In the genomic region with DNA sequence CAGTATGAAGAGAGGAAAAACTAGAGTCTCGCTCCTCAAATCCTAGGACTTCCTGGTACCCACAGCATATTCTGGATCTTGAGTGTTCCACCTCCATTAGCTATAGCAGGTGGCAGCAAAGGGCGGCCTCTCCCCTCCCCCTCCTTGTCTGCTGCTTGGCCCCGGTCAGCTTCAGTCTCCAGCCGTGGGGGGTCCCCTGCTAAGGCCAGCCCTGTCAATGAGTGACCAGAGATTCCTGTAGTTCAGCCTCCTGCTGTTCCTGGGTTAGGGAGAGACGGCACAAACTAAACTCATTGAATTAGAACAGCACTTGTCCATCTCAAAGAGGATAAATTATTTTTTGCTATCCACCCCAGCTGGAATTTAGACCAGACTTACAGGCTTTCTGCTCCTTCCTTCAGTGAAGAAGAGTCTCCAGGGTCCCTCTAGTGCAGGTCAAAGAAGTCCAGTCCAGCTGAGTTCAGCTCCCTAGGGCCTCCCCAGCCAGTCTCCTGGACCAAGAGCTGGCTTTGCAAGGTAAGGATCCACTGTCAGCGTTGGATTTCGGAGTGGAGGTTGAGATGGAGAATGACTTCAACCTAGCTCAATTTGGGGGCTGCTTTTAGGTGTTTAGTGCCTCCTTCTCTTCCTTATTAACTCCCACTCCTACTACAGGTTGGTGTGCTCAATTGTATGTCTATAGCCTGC, we compare ENCODE assay signal across 1 cellular context.
TF ChIP-seq lines count a peak whose summit lies in the region.

No MANE protein-coding gene starts in this region.

TF ChIP-seq in HepG2, 621 proteins besides CTCF, POLR2A, EP300 and RAD21 (continues in another document):
- no peak for TF ChIP-seq ZNF260 (CRISPR knock-in tag; IDR thresholded peaks at IDR 0.05; ENCODE audit: borderline replicate concordance, low read depth)
- no peak for TF ChIP-seq SAP130 (CRISPR knock-in tag; IDR thresholded peaks at IDR 0.05; ENCODE audit: low read depth)
- TF ChIP-seq, protein P1, sequence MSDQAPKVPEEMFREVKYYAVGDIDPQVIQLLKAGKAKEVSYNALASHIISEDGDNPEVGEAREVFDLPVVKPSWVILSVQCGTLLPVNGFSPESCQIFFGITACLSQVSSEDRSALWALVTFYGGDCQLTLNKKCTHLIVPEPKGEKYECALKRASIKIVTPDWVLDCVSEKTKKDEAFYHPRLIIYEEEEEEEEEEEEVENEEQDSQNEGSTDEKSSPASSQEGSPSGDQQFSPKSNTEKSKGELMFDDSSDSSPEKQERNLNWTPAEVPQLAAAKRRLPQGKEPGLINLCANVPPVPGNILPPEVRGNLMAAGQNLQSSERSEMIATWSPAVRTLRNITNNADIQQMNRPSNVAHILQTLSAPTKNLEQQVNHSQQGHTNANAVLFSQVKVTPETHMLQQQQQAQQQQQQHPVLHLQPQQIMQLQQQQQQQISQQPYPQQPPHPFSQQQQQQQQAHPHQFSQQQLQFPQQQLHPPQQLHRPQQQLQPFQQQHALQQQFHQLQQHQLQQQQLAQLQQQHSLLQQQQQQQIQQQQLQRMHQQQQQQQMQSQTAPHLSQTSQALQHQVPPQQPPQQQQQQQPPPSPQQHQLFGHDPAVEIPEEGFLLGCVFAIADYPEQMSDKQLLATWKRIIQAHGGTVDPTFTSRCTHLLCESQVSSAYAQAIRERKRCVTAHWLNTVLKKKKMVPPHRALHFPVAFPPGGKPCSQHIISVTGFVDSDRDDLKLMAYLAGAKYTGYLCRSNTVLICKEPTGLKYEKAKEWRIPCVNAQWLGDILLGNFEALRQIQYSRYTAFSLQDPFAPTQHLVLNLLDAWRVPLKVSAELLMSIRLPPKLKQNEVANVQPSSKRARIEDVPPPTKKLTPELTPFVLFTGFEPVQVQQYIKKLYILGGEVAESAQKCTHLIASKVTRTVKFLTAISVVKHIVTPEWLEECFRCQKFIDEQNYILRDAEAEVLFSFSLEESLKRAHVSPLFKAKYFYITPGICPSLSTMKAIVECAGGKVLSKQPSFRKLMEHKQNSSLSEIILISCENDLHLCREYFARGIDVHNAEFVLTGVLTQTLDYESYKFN (CRISPR knock-in tag; conservative IDR thresholded peaks at IDR 0.05): peak; percentile 17; the same call in 1 of the 2 replicates
- TF ChIP-seq NCOA5 (CRISPR knock-in tag; IDR thresholded peaks at IDR 0.05): no peak
- TF ChIP-seq ZNF354B (CRISPR knock-in tag; IDR thresholded peaks at IDR 0.05): no peak
- TF ChIP-seq FOXC1 (CRISPR knock-in tag; IDR thresholded peaks at IDR 0.05; ENCODE audit: borderline replicate concordance): no peak
- no peak for TF ChIP-seq ZKSCAN1 (IDR thresholded peaks at IDR 0.05; ENCODE audit: low read length)
- TF ChIP-seq, protein P2, sequence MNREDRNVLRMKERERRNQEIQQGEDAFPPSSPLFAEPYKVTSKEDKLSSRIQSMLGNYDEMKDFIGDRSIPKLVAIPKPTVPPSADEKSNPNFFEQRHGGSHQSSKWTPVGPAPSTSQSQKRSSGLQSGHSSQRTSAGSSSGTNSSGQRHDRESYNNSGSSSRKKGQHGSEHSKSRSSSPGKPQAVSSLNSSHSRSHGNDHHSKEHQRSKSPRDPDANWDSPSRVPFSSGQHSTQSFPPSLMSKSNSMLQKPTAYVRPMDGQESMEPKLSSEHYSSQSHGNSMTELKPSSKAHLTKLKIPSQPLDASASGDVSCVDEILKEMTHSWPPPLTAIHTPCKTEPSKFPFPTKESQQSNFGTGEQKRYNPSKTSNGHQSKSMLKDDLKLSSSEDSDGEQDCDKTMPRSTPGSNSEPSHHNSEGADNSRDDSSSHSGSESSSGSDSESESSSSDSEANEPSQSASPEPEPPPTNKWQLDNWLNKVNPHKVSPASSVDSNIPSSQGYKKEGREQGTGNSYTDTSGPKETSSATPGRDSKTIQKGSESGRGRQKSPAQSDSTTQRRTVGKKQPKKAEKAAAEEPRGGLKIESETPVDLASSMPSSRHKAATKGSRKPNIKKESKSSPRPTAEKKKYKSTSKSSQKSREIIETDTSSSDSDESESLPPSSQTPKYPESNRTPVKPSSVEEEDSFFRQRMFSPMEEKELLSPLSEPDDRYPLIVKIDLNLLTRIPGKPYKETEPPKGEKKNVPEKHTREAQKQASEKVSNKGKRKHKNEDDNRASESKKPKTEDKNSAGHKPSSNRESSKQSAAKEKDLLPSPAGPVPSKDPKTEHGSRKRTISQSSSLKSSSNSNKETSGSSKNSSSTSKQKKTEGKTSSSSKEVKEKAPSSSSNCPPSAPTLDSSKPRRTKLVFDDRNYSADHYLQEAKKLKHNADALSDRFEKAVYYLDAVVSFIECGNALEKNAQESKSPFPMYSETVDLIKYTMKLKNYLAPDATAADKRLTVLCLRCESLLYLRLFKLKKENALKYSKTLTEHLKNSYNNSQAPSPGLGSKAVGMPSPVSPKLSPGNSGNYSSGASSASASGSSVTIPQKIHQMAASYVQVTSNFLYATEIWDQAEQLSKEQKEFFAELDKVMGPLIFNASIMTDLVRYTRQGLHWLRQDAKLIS (CRISPR knock-in tag; IDR thresholded peaks at IDR 0.05): no peak
- no peak for TF ChIP-seq NFKBIZ (CRISPR knock-in tag; IDR thresholded peaks at IDR 0.05)
- TF ChIP-seq, protein P3, sequence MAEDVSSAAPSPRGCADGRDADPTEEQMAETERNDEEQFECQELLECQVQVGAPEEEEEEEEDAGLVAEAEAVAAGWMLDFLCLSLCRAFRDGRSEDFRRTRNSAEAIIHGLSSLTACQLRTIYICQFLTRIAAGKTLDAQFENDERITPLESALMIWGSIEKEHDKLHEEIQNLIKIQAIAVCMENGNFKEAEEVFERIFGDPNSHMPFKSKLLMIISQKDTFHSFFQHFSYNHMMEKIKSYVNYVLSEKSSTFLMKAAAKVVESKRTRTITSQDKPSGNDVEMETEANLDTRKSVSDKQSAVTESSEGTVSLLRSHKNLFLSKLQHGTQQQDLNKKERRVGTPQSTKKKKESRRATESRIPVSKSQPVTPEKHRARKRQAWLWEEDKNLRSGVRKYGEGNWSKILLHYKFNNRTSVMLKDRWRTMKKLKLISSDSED (CRISPR knock-in tag; IDR thresholded peaks at IDR 0.05): no peak
- TF ChIP-seq ZNF891 (CRISPR knock-in tag; IDR thresholded peaks at IDR 0.05): no peak
- TF ChIP-seq, protein P4, sequence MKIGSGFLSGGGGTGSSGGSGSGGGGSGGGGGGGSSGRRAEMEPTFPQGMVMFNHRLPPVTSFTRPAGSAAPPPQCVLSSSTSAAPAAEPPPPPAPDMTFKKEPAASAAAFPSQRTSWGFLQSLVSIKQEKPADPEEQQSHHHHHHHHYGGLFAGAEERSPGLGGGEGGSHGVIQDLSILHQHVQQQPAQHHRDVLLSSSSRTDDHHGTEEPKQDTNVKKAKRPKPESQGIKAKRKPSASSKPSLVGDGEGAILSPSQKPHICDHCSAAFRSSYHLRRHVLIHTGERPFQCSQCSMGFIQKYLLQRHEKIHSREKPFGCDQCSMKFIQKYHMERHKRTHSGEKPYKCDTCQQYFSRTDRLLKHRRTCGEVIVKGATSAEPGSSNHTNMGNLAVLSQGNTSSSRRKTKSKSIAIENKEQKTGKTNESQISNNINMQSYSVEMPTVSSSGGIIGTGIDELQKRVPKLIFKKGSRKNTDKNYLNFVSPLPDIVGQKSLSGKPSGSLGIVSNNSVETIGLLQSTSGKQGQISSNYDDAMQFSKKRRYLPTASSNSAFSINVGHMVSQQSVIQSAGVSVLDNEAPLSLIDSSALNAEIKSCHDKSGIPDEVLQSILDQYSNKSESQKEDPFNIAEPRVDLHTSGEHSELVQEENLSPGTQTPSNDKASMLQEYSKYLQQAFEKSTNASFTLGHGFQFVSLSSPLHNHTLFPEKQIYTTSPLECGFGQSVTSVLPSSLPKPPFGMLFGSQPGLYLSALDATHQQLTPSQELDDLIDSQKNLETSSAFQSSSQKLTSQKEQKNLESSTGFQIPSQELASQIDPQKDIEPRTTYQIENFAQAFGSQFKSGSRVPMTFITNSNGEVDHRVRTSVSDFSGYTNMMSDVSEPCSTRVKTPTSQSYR (CRISPR knock-in tag; IDR thresholded peaks at IDR 0.05; ENCODE audit: borderline replicate concordance): peak; percentile 71; the same call in 1 of the 2 replicates
- 0 out of 2 replicates have a peak, but pooled peaks have one; percentile 28 for TF ChIP-seq ZBTB7B (CRISPR knock-in tag; IDR thresholded peaks at IDR 0.05)
- TF ChIP-seq, protein P5, sequence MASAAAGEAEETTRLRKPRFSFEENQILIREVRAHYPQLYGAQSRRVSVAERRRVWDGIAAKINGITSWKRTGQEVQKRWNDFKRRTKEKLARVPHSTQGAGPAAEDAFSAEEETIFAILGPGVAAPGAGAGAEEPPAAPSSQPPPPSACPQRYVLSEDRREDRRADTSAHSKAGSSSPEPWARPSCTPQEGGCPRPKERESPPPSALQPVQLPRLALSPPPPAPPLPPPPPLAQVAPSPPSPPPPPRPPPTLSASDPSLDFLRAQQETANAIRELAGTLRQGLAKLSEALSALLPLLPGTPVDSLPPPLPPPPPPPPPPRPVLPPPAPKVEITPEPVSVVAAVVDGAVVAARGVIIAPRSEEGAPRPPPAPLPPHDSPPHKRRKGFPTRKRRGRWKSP (CRISPR knock-in tag; IDR thresholded peaks at IDR 0.05): no peak
- TF ChIP-seq, protein P6, sequence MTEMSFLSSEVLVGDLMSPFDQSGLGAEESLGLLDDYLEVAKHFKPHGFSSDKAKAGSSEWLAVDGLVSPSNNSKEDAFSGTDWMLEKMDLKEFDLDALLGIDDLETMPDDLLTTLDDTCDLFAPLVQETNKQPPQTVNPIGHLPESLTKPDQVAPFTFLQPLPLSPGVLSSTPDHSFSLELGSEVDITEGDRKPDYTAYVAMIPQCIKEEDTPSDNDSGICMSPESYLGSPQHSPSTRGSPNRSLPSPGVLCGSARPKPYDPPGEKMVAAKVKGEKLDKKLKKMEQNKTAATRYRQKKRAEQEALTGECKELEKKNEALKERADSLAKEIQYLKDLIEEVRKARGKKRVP (CRISPR knock-in tag; IDR thresholded peaks at IDR 0.05): no peak
- no peak for TF ChIP-seq ZNF569 (CRISPR knock-in tag; IDR thresholded peaks at IDR 0.05; ENCODE audit: borderline replicate concordance)
- TF ChIP-seq, protein P7, sequence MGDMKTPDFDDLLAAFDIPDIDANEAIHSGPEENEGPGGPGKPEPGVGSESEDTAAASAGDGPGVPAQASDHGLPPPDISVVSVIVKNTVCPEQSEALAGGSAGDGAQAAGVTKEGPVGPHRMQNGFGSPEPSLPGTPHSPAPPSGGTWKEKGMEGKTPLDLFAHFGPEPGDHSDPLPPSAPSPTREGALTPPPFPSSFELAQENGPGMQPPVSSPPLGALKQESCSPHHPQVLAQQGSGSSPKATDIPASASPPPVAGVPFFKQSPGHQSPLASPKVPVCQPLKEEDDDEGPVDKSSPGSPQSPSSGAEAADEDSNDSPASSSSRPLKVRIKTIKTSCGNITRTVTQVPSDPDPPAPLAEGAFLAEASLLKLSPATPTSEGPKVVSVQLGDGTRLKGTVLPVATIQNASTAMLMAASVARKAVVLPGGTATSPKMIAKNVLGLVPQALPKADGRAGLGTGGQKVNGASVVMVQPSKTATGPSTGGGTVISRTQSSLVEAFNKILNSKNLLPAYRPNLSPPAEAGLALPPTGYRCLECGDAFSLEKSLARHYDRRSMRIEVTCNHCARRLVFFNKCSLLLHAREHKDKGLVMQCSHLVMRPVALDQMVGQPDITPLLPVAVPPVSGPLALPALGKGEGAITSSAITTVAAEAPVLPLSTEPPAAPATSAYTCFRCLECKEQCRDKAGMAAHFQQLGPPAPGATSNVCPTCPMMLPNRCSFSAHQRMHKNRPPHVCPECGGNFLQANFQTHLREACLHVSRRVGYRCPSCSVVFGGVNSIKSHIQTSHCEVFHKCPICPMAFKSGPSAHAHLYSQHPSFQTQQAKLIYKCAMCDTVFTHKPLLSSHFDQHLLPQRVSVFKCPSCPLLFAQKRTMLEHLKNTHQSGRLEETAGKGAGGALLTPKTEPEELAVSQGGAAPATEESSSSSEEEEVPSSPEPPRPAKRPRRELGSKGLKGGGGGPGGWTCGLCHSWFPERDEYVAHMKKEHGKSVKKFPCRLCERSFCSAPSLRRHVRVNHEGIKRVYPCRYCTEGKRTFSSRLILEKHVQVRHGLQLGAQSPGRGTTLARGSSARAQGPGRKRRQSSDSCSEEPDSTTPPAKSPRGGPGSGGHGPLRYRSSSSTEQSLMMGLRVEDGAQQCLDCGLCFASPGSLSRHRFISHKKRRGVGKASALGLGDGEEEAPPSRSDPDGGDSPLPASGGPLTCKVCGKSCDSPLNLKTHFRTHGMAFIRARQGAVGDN (CRISPR knock-in tag; IDR thresholded peaks at IDR 0.05): no peak
- TF ChIP-seq, protein P8, sequence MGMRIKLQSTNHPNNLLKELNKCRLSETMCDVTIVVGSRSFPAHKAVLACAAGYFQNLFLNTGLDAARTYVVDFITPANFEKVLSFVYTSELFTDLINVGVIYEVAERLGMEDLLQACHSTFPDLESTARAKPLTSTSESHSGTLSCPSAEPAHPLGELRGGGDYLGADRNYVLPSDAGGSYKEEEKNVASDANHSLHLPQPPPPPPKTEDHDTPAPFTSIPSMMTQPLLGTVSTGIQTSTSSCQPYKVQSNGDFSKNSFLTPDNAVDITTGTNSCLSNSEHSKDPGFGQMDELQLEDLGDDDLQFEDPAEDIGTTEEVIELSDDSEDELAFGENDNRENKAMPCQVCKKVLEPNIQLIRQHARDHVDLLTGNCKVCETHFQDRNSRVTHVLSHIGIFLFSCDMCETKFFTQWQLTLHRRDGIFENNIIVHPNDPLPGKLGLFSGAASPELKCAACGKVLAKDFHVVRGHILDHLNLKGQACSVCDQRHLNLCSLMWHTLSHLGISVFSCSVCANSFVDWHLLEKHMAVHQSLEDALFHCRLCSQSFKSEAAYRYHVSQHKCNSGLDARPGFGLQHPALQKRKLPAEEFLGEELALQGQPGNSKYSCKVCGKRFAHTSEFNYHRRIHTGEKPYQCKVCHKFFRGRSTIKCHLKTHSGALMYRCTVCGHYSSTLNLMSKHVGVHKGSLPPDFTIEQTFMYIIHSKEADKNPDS (CRISPR knock-in tag; IDR thresholded peaks at IDR 0.05): no peak
- no peak for TF ChIP-seq KDM5B (CRISPR knock-in tag; IDR thresholded peaks at IDR 0.05; ENCODE audit: borderline replicate concordance)
- no peak for TF ChIP-seq SMARCC2 (IDR thresholded peaks at IDR 0.05)
- TF ChIP-seq IKZF4 (CRISPR knock-in tag; IDR thresholded peaks at IDR 0.05; ENCODE audit: borderline replicate concordance, low read depth, not compliant biosample characterization): no peak
- TF ChIP-seq XRCC5 (optimal IDR thresholded peaks at IDR 0.05; ENCODE audit: low read length): peak; percentile 13
- TF ChIP-seq, protein P9, sequence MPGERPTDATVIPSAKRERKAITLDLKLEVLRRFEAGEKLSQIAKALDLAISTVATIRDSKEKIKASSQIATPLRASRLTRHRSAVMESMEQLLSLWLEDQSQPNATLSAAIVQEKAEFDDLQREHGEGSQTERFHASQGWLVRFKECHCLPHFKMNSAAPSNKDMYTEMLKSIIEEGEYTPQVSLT (CRISPR knock-in tag; IDR thresholded peaks at IDR 0.05; ENCODE audit: borderline replicate concordance, low read depth): no peak
- TF ChIP-seq CHCHD3 (CRISPR knock-in tag; IDR thresholded peaks at IDR 0.05): no peak
- TF ChIP-seq, protein P10, sequence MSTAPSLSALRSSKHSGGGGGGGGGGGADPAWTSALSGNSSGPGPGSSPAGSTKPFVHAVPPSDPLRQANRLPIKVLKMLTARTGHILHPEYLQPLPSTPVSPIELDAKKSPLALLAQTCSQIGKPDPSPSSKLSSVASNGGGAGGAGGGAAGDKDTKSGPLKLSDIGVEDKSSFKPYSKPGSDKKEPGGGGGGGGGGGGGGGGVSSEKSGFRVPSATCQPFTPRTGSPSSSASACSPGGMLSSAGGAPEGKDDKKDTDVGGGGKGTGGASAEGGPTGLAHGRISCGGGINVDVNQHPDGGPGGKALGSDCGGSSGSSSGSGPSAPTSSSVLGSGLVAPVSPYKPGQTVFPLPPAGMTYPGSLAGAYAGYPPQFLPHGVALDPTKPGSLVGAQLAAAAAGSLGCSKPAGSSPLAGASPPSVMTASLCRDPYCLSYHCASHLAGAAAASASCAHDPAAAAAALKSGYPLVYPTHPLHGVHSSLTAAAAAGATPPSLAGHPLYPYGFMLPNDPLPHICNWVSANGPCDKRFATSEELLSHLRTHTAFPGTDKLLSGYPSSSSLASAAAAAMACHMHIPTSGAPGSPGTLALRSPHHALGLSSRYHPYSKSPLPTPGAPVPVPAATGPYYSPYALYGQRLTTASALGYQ (CRISPR knock-in tag; IDR thresholded peaks at IDR 0.05): no peak
- no peak for TF ChIP-seq ZNF20 (CRISPR knock-in tag; IDR thresholded peaks at IDR 0.05)
- no peak for TF ChIP-seq ZNF607 (CRISPR knock-in tag; IDR thresholded peaks at IDR 0.05; ENCODE audit: borderline replicate concordance)
- TF ChIP-seq ZNF224 (CRISPR knock-in tag; IDR thresholded peaks at IDR 0.05): no peak
